In genomic region chr5:88524941-88525340, GRCh38 we compare ENCODE assay signal across 6 cellular contexts.
"Had no signal": no experiment of that assay in that cellular context is flagged by ENCODE, and none has a peak within 500 bp of the region (broad histone marks: within the 10 kb centered on the region; RNA-seq: fewer than 3 reads in every experiment).

No MANE protein-coding gene starts in this region.

- H3K36me3 ChIP-seq: HAP-1 had no signal

- H3K4me1 ChIP-seq: HAP-1 had no signal

- H2AFZ ChIP-seq: GM23338 had no signal

- H3K4me3 ChIP-seq: GM23338, HAP-1 had no signal

- H3K9me3 ChIP-seq: HAP-1 had no signal

- H3K27ac ChIP-seq: HL-60 had no signal

- DNase-seq: H7, HFFc6 had no signal

- ATAC-seq: GM23338, HCT116 had no signal

- H3K4me2 ChIP-seq: GM23338 had no signal
